ENCODE assay signal across 7 cellular contexts in genomic region chr10:50325449-50326188, GRCh38.
A peak's percentile ranks its signal among the peaks of the same experiment; 100 is the strongest.
DNase-seq lines count a peak whose midpoint lies in the region; ATAC-seq, FAIRE-seq and TF ChIP-seq lines count a peak whose summit lies in the region.

No MANE protein-coding gene starts in this region.

- CTCF ChIA-PET in HepG2 (lab: Yijun Ruan, JAX; ENCODE audit: low intra/inter-chr PET ratio, low total read pairs): no interaction called here

- no peaks in the 10 kb centered on the region for H3K9me3 ChIP-seq in HepG2 (ENCODE audit: low read length)

- H3K79me2 ChIP-seq in HepG2 (ENCODE audit: insufficient read depth, low read length): no peaks in the 10 kb centered on the region

- no peaks in the 10 kb centered on the region for H4K20me1 ChIP-seq in HepG2 (ENCODE audit: insufficient read depth, low read length)

- POLR2A ChIA-PET in HepG2 (lab: Yijun Ruan, JAX): no interaction called here

- no peaks in the 10 kb centered on the region for H3K36me3 ChIP-seq in rectal smooth muscle tissue (ENCODE audit: control insufficient read depth, insufficient read depth, low read length)
- 0 out of 5 replicates have a peak, but pooled peaks cover under 1 to 5% of the 10 kb centered on the region in 2 experiments for H3K36me3 ChIP-seq in HepG2 (replicated peaks in 1 of 2; ENCODE audit: control insufficient read depth in 1 of 2, insufficient read depth in 2 of 2, low read length in 2 of 2)

- ATAC-seq in GM18861 (IDR thresholded peaks at IDR 0.05; ENCODE audit: unreplicated experiment) (peak; percentile 71), HG02870 (IDR thresholded peaks at IDR 0.05; ENCODE audit: unreplicated experiment) (peak; percentile 68), HepG2 (no peak)

- H3K4me1 ChIP-seq in rectal smooth muscle tissue (ENCODE audit: control insufficient read depth, insufficient read depth, low read length) (peaks cover 15% of the 10 kb centered on the region), HepG2 (ENCODE audit: insufficient read depth, low read length) (no peaks in the 10 kb centered on the region)

- intact Hi-C loops in HepG2 (cut with micrococcal nuclease; ENCODE audit: unreplicated experiment): no loop called here

- in situ Hi-C loops in HepG2 (cut with HindIII; ENCODE audit: extremely low pct_ligation_motif_present, low pct_unique_long_range_greater_than_20kb): no loop called here

- TF ChIP-seq POLR2A in HepG2 (IDR thresholded peaks at IDR 0.05; ENCODE audit: insufficient read depth in 1 of 2, low read depth in 2 of 2, low read length in 2 of 2): no peak

- no peak overlapping the region for H3K9ac ChIP-seq in rectal smooth muscle tissue (ENCODE audit: low read length)
- no peak overlapping the region for H3K9ac ChIP-seq in HepG2 (ENCODE audit: insufficient read depth, low read depth, low read length)

- no peak for TF ChIP-seq CTCF in HepG2 (CRISPR knock-in tag; IDR thresholded peaks at IDR 0.05)

- no TSS peak for BruUV-seq in HepG2 (replicated peaks; lab: Mats Ljungman, UMichigan)

- TF ChIP-seq RAD21 in HepG2 (CRISPR knock-in tag; IDR thresholded peaks at IDR 0.05): no peak

- DNase-seq in RKO (ENCODE audit: low spot score): peak; percentile 89
- peak; percentile 92 for DNase-seq in fibroblast of gingiva (ENCODE audit: low read depth)
- DNase-seq in HepG2 (ENCODE audit: low spot score): no peak
- DNase-seq in caudate nucleus (lab: John Stamatoyannopoulos, UW): no peak

- H3K27me3 ChIP-seq in rectal smooth muscle tissue (ENCODE audit: control insufficient read depth, insufficient read depth, low read length): no peaks in the 10 kb centered on the region
- no peaks in the 10 kb centered on the region for H3K27me3 ChIP-seq in HepG2 (ENCODE audit: control insufficient read depth in 1 of 2, insufficient read depth in 2 of 2, low read length in 2 of 2)

- no peak overlapping the region for H3K4me2 ChIP-seq in HepG2 (ENCODE audit: low read depth, low read length)

- H3K27ac ChIP-seq in rectal smooth muscle tissue (ENCODE audit: low read depth, low read length): peak overlapping the region; percentile 39
- no peak overlapping the region for H3K27ac ChIP-seq in HepG2 (ENCODE audit: extremely low read length, insufficient read depth, low read length)
- H3K27ac ChIP-seq in caudate nucleus (ENCODE audit: low read depth, low read length): no peak overlapping the region

- WGBS in HepG2 (ENCODE audit: low lambda C conversion rate): 93% methylated on average over 6 of the region's 6 CpGs

- FAIRE-seq in HepG2 (lab: Jason Lieb, UNC): no peak

- no peak overlapping the region for H2AFZ ChIP-seq in HepG2 (ENCODE audit: low read length)

- H3K4me3 ChIP-seq in rectal smooth muscle tissue (ENCODE audit: low read length) (no peak overlapping the region), HepG2 (replicated peaks in 1 of 3; ENCODE audit: insufficient read depth in 1 of 3, low read depth in 2 of 3, low read length in 3 of 3) (no peak overlapping the region)

- TF ChIP-seq EP300 in HepG2 (IDR thresholded peaks at IDR 0.05; ENCODE audit: low read depth in 2 of 2, low read length in 2 of 2) (no peak), HepG2 (CRISPR knock-in tag; IDR thresholded peaks at IDR 0.05; ENCODE audit: borderline replicate concordance) (no peak)

TF ChIP-seq in HepG2, 621 proteins besides CTCF, POLR2A, EP300 and RAD21:
- TF ChIP-seq PTBP1 (IDR thresholded peaks at IDR 0.05; ENCODE audit: low read depth, low read length, poor library complexity, severe bottlenecking): no peak
- no peak for TF ChIP-seq ZNF747 (CRISPR knock-in tag; IDR thresholded peaks at IDR 0.05; ENCODE audit: borderline replicate concordance)
- TF ChIP-seq ZSCAN9 (CRISPR knock-in tag; IDR thresholded peaks at IDR 0.05; ENCODE audit: borderline replicate concordance): no peak
- TF ChIP-seq ZNF775 (CRISPR knock-in tag; IDR thresholded peaks at IDR 0.05; ENCODE audit: borderline replicate concordance): no peak
- TF ChIP-seq ZNF280D (CRISPR knock-in tag; IDR thresholded peaks at IDR 0.05): no peak
- no peak for TF ChIP-seq PHF5A (CRISPR knock-in tag; IDR thresholded peaks at IDR 0.05; ENCODE audit: low read depth, unreplicated experiment)
- no peak for TF ChIP-seq RBM39 (IDR thresholded peaks at IDR 0.05; ENCODE audit: low read depth, low read length, poor library complexity, severe bottlenecking)
- TF ChIP-seq ZNF570 (CRISPR knock-in tag; IDR thresholded peaks at IDR 0.05; ENCODE audit: borderline replicate concordance): no peak
- TF ChIP-seq TAF1 (CRISPR knock-in tag; IDR thresholded peaks at IDR 0.05): no peak
- TF ChIP-seq, protein P1, sequence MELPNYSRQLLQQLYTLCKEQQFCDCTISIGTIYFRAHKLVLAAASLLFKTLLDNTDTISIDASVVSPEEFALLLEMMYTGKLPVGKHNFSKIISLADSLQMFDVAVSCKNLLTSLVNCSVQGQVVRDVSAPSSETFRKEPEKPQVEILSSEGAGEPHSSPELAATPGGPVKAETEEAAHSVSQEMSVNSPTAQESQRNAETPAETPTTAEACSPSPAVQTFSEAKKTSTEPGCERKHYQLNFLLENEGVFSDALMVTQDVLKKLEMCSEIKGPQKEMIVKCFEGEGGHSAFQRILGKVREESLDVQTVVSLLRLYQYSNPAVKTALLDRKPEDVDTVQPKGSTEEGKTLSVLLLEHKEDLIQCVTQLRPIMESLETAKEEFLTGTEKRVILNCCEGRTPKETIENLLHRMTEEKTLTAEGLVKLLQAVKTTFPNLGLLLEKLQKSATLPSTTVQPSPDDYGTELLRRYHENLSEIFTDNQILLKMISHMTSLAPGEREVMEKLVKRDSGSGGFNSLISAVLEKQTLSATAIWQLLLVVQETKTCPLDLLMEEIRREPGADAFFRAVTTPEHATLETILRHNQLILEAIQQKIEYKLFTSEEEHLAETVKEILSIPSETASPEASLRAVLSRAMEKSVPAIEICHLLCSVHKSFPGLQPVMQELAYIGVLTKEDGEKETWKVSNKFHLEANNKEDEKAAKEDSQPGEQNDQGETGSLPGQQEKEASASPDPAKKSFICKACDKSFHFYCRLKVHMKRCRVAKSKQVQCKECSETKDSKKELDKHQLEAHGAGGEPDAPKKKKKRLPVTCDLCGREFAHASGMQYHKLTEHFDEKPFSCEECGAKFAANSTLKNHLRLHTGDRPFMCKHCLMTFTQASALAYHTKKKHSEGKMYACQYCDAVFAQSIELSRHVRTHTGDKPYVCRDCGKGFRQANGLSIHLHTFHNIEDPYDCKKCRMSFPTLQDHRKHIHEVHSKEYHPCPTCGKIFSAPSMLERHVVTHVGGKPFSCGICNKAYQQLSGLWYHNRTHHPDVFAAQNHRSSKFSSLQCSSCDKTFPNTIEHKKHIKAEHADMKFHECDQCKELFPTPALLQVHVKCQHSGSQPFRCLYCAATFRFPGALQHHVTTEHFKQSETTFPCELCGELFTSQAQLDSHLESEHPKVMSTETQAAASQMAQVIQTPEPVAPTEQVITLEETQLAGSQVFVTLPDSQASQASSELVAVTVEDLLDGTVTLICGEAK (IDR thresholded peaks at IDR 0.05): no peak
- TF ChIP-seq, protein P1 (CRISPR knock-in tag; IDR thresholded peaks at IDR 0.05): no peak

Comparison
In these comparisons a context has a peak if more than half of its experiments do, and no peak if none do; other contexts are left out.
1. DNase-seq: peak in RKO (single experiment) and fibroblast of gingiva (single experiment); none in HepG2 (single experiment) and caudate nucleus (0 of 61).